Comparison of ENCODE assay signal across 1 cellular context in the genomic region with DNA sequence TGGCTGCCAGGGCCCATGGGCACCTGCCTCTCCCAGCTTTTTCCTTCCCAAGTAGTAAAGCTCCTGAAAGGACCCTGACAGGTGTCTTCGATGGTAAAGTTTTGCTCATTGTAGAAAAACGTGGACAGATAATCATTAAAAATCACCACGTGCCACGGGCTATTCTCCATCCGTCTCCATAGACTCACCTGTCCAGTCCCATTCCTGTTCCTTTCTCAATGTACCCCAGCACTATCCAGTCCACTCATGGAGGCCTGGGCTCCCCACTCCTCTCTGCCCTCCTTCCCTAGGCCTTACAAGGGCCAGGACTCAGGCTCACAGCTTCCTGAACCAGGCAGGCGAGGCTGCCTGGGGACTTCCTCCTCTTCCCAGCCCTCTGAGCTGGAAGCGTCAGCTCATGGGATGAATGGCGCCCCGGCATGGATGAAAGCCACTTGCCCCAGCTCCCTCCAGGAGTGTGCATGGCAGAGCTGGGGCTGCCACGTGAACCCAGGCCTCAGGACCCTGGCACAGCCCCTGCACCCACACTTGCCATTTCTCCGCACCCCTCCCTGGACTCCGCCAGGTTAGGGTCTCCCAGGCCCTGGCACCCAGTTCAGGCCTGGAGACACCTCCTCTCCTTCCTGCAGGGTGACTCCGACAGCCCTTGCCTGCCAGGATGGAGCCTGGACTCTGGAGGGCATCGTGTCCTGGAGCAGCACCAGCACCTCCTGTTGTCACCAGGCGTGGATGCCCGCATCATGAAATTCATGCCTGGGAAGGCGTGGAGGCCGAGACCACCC.
TF ChIP-seq lines count a peak whose summit lies in the region.

No MANE protein-coding gene starts in this region.

TF ChIP-seq in HepG2, 621 proteins besides CTCF, POLR2A, EP300 and RAD21 (continued from another document and continues in another):
- no peak for TF ChIP-seq ZNF513 (CRISPR knock-in tag; conservative IDR thresholded peaks at IDR 0.05)
- TF ChIP-seq, protein P1, sequence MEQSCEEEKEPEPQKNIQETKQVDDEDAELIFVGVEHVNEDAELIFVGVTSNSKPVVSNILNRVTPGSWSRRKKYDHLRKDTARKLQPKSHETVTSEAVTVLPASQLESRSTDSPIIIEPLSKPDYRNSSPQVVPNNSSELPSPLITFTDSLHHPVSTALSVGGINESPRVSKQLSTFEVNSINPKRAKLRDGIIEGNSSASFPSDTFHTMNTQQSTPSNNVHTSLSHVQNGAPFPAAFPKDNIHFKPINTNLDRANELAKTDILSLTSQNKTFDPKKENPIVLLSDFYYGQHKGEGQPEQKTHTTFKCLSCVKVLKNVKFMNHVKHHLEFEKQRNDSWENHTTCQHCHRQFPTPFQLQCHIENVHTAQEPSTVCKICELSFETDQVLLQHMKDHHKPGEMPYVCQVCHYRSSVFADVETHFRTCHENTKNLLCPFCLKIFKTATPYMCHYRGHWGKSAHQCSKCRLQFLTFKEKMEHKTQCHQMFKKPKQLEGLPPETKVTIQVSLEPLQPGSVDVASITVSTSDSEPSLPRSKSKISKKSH (CRISPR knock-in tag; IDR thresholded peaks at IDR 0.05; ENCODE audit: borderline replicate concordance), result no peak; the same call in 1 of the 2 replicates
- no peak for TF ChIP-seq NPAS2 (CRISPR knock-in tag; IDR thresholded peaks at IDR 0.05; ENCODE audit: borderline replicate concordance)
- TF ChIP-seq, protein P2, sequence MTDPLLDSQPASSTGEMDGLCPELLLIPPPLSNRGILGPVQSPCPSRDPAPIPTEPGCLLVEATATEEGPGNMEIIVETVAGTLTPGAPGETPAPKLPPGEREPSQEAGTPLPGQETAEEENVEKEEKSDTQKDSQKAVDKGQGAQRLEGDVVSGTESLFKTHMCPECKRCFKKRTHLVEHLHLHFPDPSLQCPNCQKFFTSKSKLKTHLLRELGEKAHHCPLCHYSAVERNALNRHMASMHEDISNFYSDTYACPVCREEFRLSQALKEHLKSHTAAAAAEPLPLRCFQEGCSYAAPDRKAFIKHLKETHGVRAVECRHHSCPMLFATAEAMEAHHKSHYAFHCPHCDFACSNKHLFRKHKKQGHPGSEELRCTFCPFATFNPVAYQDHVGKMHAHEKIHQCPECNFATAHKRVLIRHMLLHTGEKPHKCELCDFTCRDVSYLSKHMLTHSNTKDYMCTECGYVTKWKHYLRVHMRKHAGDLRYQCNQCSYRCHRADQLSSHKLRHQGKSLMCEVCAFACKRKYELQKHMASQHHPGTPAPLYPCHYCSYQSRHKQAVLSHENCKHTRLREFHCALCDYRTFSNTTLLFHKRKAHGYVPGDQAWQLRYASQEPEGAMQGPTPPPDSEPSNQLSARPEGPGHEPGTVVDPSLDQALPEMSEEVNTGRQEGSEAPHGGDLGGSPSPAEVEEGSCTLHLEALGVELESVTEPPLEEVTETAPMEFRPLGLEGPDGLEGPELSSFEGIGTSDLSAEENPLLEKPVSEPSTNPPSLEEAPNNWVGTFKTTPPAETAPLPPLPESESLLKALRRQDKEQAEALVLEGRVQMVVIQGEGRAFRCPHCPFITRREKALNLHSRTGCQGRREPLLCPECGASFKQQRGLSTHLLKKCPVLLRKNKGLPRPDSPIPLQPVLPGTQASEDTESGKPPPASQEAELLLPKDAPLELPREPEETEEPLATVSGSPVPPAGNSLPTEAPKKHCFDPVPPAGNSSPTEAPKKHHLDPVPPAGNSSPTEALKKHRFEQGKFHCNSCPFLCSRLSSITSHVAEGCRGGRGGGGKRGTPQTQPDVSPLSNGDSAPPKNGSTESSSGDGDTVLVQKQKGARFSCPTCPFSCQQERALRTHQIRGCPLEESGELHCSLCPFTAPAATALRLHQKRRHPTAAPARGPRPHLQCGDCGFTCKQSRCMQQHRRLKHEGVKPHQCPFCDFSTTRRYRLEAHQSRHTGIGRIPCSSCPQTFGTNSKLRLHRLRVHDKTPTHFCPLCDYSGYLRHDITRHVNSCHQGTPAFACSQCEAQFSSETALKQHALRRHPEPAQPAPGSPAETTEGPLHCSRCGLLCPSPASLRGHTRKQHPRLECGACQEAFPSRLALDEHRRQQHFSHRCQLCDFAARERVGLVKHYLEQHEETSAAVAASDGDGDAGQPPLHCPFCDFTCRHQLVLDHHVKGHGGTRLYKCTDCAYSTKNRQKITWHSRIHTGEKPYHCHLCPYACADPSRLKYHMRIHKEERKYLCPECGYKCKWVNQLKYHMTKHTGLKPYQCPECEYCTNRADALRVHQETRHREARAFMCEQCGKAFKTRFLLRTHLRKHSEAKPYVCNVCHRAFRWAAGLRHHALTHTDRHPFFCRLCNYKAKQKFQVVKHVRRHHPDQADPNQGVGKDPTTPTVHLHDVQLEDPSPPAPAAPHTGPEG (CRISPR knock-in tag; IDR thresholded peaks at IDR 0.05), result no peak
- peak; percentile 31; the same call in 1 of the 2 replicates for TF ChIP-seq SPEN (CRISPR knock-in tag; IDR thresholded peaks at IDR 0.05; ENCODE audit: low read depth)
- no peak for TF ChIP-seq ZNF317 (CRISPR knock-in tag; IDR thresholded peaks at IDR 0.05)
- no peak for TF ChIP-seq PHF5A (CRISPR knock-in tag; IDR thresholded peaks at IDR 0.05; ENCODE audit: low read depth, unreplicated experiment)
- TF ChIP-seq ZNF296 (CRISPR knock-in tag; conservative IDR thresholded peaks at IDR 0.05), result no peak
- TF ChIP-seq ZNF557 (CRISPR knock-in tag; IDR thresholded peaks at IDR 0.05), result no peak
- TF ChIP-seq, protein P3, sequence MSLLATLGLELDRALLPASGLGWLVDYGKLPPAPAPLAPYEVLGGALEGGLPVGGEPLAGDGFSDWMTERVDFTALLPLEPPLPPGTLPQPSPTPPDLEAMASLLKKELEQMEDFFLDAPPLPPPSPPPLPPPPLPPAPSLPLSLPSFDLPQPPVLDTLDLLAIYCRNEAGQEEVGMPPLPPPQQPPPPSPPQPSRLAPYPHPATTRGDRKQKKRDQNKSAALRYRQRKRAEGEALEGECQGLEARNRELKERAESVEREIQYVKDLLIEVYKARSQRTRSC (CRISPR knock-in tag; IDR thresholded peaks at IDR 0.05; ENCODE audit: low read depth), result no peak
- TF ChIP-seq, protein P4, sequence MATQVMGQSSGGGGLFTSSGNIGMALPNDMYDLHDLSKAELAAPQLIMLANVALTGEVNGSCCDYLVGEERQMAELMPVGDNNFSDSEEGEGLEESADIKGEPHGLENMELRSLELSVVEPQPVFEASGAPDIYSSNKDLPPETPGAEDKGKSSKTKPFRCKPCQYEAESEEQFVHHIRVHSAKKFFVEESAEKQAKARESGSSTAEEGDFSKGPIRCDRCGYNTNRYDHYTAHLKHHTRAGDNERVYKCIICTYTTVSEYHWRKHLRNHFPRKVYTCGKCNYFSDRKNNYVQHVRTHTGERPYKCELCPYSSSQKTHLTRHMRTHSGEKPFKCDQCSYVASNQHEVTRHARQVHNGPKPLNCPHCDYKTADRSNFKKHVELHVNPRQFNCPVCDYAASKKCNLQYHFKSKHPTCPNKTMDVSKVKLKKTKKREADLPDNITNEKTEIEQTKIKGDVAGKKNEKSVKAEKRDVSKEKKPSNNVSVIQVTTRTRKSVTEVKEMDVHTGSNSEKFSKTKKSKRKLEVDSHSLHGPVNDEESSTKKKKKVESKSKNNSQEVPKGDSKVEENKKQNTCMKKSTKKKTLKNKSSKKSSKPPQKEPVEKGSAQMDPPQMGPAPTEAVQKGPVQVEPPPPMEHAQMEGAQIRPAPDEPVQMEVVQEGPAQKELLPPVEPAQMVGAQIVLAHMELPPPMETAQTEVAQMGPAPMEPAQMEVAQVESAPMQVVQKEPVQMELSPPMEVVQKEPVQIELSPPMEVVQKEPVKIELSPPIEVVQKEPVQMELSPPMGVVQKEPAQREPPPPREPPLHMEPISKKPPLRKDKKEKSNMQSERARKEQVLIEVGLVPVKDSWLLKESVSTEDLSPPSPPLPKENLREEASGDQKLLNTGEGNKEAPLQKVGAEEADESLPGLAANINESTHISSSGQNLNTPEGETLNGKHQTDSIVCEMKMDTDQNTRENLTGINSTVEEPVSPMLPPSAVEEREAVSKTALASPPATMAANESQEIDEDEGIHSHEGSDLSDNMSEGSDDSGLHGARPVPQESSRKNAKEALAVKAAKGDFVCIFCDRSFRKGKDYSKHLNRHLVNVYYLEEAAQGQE (IDR thresholded peaks at IDR 0.05; ENCODE audit: borderline replicate concordance in 1 of 2, low read depth in 1 of 2, low read length in 2 of 2), result no peak
- 0 out of 4 replicates have a peak, but pooled peaks of 1 of the 2 experiments have one; percentile 0 for TF ChIP-seq HMGXB4 (CRISPR knock-in tag; IDR thresholded peaks at IDR 0.05; ENCODE audit: borderline replicate concordance in 1 of 2, low read depth in 1 of 2)
- TF ChIP-seq ELF3 (CRISPR knock-in tag; IDR thresholded peaks at IDR 0.05), result no peak
- no peak for TF ChIP-seq MZF1 (CRISPR knock-in tag; IDR thresholded peaks at IDR 0.05; ENCODE audit: borderline replicate concordance)
- TF ChIP-seq ZNF572 (CRISPR knock-in tag; IDR thresholded peaks at IDR 0.05), result 0 out of 2 replicates have a peak, but pooled peaks have one; percentile 45
- TF ChIP-seq NR3C1 (CRISPR knock-in tag; IDR thresholded peaks at IDR 0.05), result no peak
- TF ChIP-seq, protein P5, sequence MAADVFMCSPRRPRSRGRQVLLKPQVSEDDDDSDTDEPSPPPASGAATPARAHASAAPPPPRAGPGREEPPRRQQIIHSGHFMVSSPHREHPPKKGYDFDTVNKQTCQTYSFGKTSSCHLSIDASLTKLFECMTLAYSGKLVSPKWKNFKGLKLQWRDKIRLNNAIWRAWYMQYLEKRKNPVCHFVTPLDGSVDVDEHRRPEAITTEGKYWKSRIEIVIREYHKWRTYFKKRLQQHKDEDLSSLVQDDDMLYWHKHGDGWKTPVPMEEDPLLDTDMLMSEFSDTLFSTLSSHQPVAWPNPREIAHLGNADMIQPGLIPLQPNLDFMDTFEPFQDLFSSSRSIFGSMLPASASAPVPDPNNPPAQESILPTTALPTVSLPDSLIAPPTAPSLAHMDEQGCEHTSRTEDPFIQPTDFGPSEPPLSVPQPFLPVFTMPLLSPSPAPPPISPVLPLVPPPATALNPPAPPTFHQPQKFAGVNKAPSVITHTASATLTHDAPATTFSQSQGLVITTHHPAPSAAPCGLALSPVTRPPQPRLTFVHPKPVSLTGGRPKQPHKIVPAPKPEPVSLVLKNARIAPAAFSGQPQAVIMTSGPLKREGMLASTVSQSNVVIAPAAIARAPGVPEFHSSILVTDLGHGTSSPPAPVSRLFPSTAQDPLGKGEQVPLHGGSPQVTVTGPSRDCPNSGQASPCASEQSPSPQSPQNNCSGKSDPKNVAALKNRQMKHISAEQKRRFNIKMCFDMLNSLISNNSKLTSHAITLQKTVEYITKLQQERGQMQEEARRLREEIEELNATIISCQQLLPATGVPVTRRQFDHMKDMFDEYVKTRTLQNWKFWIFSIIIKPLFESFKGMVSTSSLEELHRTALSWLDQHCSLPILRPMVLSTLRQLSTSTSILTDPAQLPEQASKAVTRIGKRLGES (CRISPR knock-in tag; IDR thresholded peaks at IDR 0.05; ENCODE audit: borderline replicate concordance), result no peak
- TF ChIP-seq, protein P6, sequence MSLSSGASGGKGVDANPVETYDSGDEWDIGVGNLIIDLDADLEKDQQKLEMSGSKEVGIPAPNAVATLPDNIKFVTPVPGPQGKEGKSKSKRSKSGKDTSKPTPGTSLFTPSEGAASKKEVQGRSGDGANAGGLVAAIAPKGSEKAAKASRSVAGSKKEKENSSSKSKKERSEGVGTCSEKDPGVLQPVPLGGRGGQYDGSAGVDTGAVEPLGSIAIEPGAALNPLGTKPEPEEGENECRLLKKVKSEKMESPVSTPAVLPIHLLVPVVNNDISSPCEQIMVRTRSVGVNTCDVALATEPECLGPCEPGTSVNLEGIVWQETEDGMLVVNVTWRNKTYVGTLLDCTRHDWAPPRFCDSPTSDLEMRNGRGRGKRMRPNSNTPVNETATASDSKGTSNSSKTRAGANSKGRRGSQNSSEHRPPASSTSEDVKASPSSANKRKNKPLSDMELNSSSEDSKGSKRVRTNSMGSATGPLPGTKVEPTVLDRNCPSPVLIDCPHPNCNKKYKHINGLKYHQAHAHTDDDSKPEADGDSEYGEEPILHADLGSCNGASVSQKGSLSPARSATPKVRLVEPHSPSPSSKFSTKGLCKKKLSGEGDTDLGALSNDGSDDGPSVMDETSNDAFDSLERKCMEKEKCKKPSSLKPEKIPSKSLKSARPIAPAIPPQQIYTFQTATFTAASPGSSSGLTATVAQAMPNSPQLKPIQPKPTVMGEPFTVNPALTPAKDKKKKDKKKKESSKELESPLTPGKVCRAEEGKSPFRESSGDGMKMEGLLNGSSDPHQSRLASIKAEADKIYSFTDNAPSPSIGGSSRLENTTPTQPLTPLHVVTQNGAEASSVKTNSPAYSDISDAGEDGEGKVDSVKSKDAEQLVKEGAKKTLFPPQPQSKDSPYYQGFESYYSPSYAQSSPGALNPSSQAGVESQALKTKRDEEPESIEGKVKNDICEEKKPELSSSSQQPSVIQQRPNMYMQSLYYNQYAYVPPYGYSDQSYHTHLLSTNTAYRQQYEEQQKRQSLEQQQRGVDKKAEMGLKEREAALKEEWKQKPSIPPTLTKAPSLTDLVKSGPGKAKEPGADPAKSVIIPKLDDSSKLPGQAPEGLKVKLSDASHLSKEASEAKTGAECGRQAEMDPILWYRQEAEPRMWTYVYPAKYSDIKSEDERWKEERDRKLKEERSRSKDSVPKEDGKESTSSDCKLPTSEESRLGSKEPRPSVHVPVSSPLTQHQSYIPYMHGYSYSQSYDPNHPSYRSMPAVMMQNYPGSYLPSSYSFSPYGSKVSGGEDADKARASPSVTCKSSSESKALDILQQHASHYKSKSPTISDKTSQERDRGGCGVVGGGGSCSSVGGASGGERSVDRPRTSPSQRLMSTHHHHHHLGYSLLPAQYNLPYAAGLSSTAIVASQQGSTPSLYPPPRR (CRISPR knock-in tag; IDR thresholded peaks at IDR 0.05; ENCODE audit: borderline replicate concordance), result no peak
- no peak; the same call in 1 of the 2 replicates for TF ChIP-seq ZNF768 (CRISPR knock-in tag; IDR thresholded peaks at IDR 0.05)
- TF ChIP-seq PPARG (CRISPR knock-in tag; conservative IDR thresholded peaks at IDR 0.05), result 0 out of 2 replicates have a peak, but pooled peaks have one; percentile 13
- TF ChIP-seq FOXM1 (CRISPR knock-in tag; IDR thresholded peaks at IDR 0.05), result no peak
- no peak for TF ChIP-seq REL (CRISPR knock-in tag; conservative IDR thresholded peaks at IDR 0.05)
- TF ChIP-seq SAFB2 (CRISPR knock-in tag; IDR thresholded peaks at IDR 0.05; ENCODE audit: borderline replicate concordance, low read depth), result peak; percentile 68
- no peak for TF ChIP-seq ZNF484 (CRISPR knock-in tag; IDR thresholded peaks at IDR 0.05; ENCODE audit: borderline replicate concordance, low read depth)
- TF ChIP-seq JUNB (CRISPR knock-in tag; IDR thresholded peaks at IDR 0.05; ENCODE audit: borderline replicate concordance), result no peak
